32 cellular contexts compared by ENCODE assay signal in genomic region chr19:6484831-6485230, GRCh38. TPM values are rescaled to one million over a fixed set of nuclear protein-coding genes. Genes with fewer than 3 reads are reported as not detected.
DNase-seq lines count a peak whose midpoint lies in the region; ATAC-seq, FAIRE-seq and TF ChIP-seq lines count a peak whose summit lies in the region.
"Had no signal": no experiment of that assay in that cellular context is flagged by ENCODE, and none has a peak within 500 bp of the region (broad histone marks: within the 10 kb centered on the region; RNA-seq: fewer than 3 reads in every experiment).

No MANE protein-coding gene starts in this region.

- no peak overlapping the region for H2AK5ac ChIP-seq in trophoblast cell (ENCODE audit: low read length)

- TF ChIP-seq POLR2A in HepG2 (IDR thresholded peaks at IDR 0.05; ENCODE audit: insufficient read depth in 1 of 2, low read depth in 2 of 2, low read length in 2 of 2) (no peak), right lobe of liver (IDR thresholded peaks at IDR 0.05) (no peak)

- no peak overlapping the region for H3K18ac ChIP-seq in trophoblast cell (ENCODE audit: low read length)

- H3K4me2 ChIP-seq in HepG2 (ENCODE audit: low read depth, low read length) (no peak overlapping the region), PC-9 (no peak overlapping the region), trophoblast cell (ENCODE audit: low read length) (no peak overlapping the region)
- H3K4me2 ChIP-seq: BLaER1 had no signal

- H3F3A ChIP-seq in PC-9 (ENCODE audit: insufficient read depth, low read depth), result peaks cover 5% of the 10 kb centered on the region; the same call in 1 of the 2 replicates

- H2BK12ac ChIP-seq in trophoblast cell (ENCODE audit: low read length), result no peak overlapping the region

- H4K91ac ChIP-seq in trophoblast cell (ENCODE audit: low read depth, low read length), result no peak overlapping the region

- H3K23ac ChIP-seq in trophoblast cell (ENCODE audit: low read length), result no peak overlapping the region

- H3K79me1 ChIP-seq in trophoblast cell (ENCODE audit: low read length), result no peaks in the 10 kb centered on the region

- no peak overlapping the region for H3K4me3 Mint-ChIP-seq in activated T-cell treated with anti-CD3 and anti-CD28 coated beads, Interleukin-2, amount 50 U/mL, for 72 hours
- H3K4me3 Mint-ChIP-seq: CD14-positive monocyte; CD4-positive, alpha-beta memory T cell; CD4-positive, CD25-positive, alpha-beta regulatory T cell; CD8-positive, alpha-beta memory T cell had no signal

- H3K9me3 Mint-ChIP-seq in activated T-cell treated with anti-CD3 and anti-CD28 coated beads, Interleukin-2, amount 50 U/mL, for 72 hours, result no peaks in the 10 kb centered on the region
- H3K9me3 Mint-ChIP-seq: CD4-positive, alpha-beta memory T cell; CD4-positive, CD25-positive, alpha-beta regulatory T cell; CD8-positive, alpha-beta memory T cell had no signal

- no peak overlapping the region for H4K8ac ChIP-seq in trophoblast cell (ENCODE audit: low read depth, low read length)

- TF ChIP-seq EP300 in HepG2 (IDR thresholded peaks at IDR 0.05; ENCODE audit: low read depth in 2 of 2, low read length in 2 of 2) (no peak), HepG2 (CRISPR knock-in tag; IDR thresholded peaks at IDR 0.05; ENCODE audit: borderline replicate concordance) (no peak)

- H3K79me2 ChIP-seq in HepG2 (ENCODE audit: insufficient read depth, low read length) (no peaks in the 10 kb centered on the region), PC-9 (ENCODE audit: low read depth) (no peaks in the 10 kb centered on the region), trophoblast cell (ENCODE audit: control insufficient read depth, insufficient read depth, low read length, poor library complexity) (no peaks in the 10 kb centered on the region)

- TF ChIP-seq RAD21 in HepG2 (CRISPR knock-in tag; IDR thresholded peaks at IDR 0.05), result no peak

- BruUV-seq in HepG2 (replicated peaks; lab: Mats Ljungman, UMichigan), result no TSS peak
- BruUV-seq in PC-9 (replicated peaks; lab: Mats Ljungman, UMichigan), result no TSS peak

- H3K14ac ChIP-seq in trophoblast cell (ENCODE audit: low read length), result no peak overlapping the region

- ATAC-seq in HepG2, result no peak
- ATAC-seq in right lobe of liver, result no peak
- no peak for ATAC-seq in activated T-cell treated with anti-CD3 and anti-CD28 coated beads, Interleukin-2, amount 50 U/mL, for 72 hours (replicated peaks in 1 of 2)
- ATAC-seq: GM12878 had no signal

- H3K36me3 ChIP-seq in HepG2 (replicated peaks in 1 of 2; ENCODE audit: control insufficient read depth in 1 of 2, insufficient read depth in 2 of 2, low read length in 2 of 2) (no peaks in the 10 kb centered on the region), right lobe of liver (no peaks in the 10 kb centered on the region), PC-9 (ENCODE audit: low read depth) (no peaks in the 10 kb centered on the region), trophoblast cell (ENCODE audit: control insufficient read depth in 1 of 2, insufficient read depth in 2 of 2, low read length in 2 of 2) (no peaks in the 10 kb centered on the region), HAP-1 (replicated peaks) (no peaks in the 10 kb centered on the region)
- H3K36me3 ChIP-seq: BE2C, BLaER1 had no signal

- in situ Hi-C loops in HepG2 (cut with HindIII; ENCODE audit: extremely low pct_ligation_motif_present, low pct_unique_long_range_greater_than_20kb) (no loop called here), HAP-1 (cut with MboI; ENCODE audit: low sequenced_read_pairs) (no loop called here)

- H4K20me1 ChIP-seq in HepG2 (ENCODE audit: insufficient read depth, low read length), result no peaks in the 10 kb centered on the region
- no peaks in the 10 kb centered on the region for H4K20me1 ChIP-seq in PC-9 (ENCODE audit: insufficient read depth)
- H4K20me1 ChIP-seq: BLaER1 had no signal

- no peak overlapping the region for H3K27ac ChIP-seq in HepG2 (ENCODE audit: extremely low read length, insufficient read depth, low read length)
- no peak overlapping the region for H3K27ac ChIP-seq in right lobe of liver
- H3K27ac ChIP-seq in PC-9, result peak overlapping the region; percentile 70
- H3K27ac ChIP-seq in trophoblast cell (ENCODE audit: low read depth, low read length), result no peak overlapping the region
- H3K27ac ChIP-seq: BLaER1 had no signal

- FAIRE-seq in HepG2 (lab: Jason Lieb, UNC), result no peak
- FAIRE-seq: A204.1, GM12878, GM12892, GM18507 had no signal

- H3K36me3 Mint-ChIP-seq in activated T-cell treated with anti-CD3 and anti-CD28 coated beads, Interleukin-2, amount 50 U/mL, for 72 hours (ENCODE audit: insufficient read depth in 2 of 2), result peaks cover 3 to 5% of the 10 kb centered on the region in 2 donors

- POLR2A ChIA-PET in HepG2 (lab: Yijun Ruan, JAX), result no interaction called here
- POLR2A ChIA-PET in PC-9 (lab: Charles Lee; ENCODE audit: unreplicated experiment), result no interaction called here

- H4K12ac ChIP-seq in trophoblast cell (ENCODE audit: low read depth, low read length), result no peak overlapping the region

- no peak for TF ChIP-seq CTCF in HepG2 (CRISPR knock-in tag; IDR thresholded peaks at IDR 0.05)
- TF ChIP-seq CTCF in right lobe of liver (IDR thresholded peaks at IDR 0.05), result no peak
- no peak for TF ChIP-seq CTCF in PC-9 (conservative IDR thresholded peaks at IDR 0.05)

- DNase-seq in HepG2 (ENCODE audit: low spot score) (no peak), right lobe of liver (no peak), PC-9 (peak in 1 of 2 experiments; percentile 59), trophoblast cell (peak; percentile 56 to 69), NCI-H526 treated with DMSO at 0.1 percent for 48 hours (lab: John Stamatoyannopoulos, UW) (no peak), HAP-1 (ENCODE audit: low spot score in 2 of 2) (no peak)
- no peak for DNase-seq in activated T-cell treated with anti-CD3 and anti-CD28 coated beads, Interleukin-2, amount 50 U/mL, for 72 hours
- DNase-seq: 8988T; ACHN; BE2C; C1 segment of cervical spinal cord; CD4-positive, alpha-beta memory T cell; CD4-positive, CD25-positive, alpha-beta regulatory T cell; CD8-positive, alpha-beta memory T cell; COR-L47; DMS 273 treated with DMSO at 0.1 percent for 48 hours; DMS153; DMS53; DMS79; DND-41; EL; GDM1 had no signal

- CTCF ChIA-PET in HepG2 (lab: Yijun Ruan, JAX; ENCODE audit: low intra/inter-chr PET ratio, low total read pairs), result interaction anchor here (0.7 kb wide), 1 partner anchor 236 kb away, joined by 5 read pairs; no protein-coding TSS in a partner anchor
- CTCF ChIA-PET in PC-9 (lab: Charles Lee), result no interaction called here

- no peak overlapping the region for H3K27ac Mint-ChIP-seq in activated T-cell treated with anti-CD3 and anti-CD28 coated beads, Interleukin-2, amount 50 U/mL, for 72 hours
- H3K27ac Mint-ChIP-seq: CD14-positive monocyte had no signal

- no peaks in the 10 kb centered on the region for H3K27me3 Mint-ChIP-seq in activated T-cell treated with anti-CD3 and anti-CD28 coated beads, Interleukin-2, amount 50 U/mL, for 72 hours (ENCODE audit: low read depth)
- H3K27me3 Mint-ChIP-seq: CD4-positive, alpha-beta memory T cell; CD4-positive, CD25-positive, alpha-beta regulatory T cell had no signal

- no peak overlapping the region for H3K9ac ChIP-seq in HepG2 (ENCODE audit: insufficient read depth, low read depth, low read length)
- no peak overlapping the region for H3K9ac ChIP-seq in trophoblast cell (ENCODE audit: low read length)
- H3K9ac ChIP-seq: BLaER1 had no signal

- no peak overlapping the region for H2BK5ac ChIP-seq in trophoblast cell (ENCODE audit: low read depth, low read length, poor library complexity)

- H3K4me1 Mint-ChIP-seq in activated T-cell treated with anti-CD3 and anti-CD28 coated beads, Interleukin-2, amount 50 U/mL, for 72 hours (ENCODE audit: low read depth), result peaks cover 30% of the 10 kb centered on the region

- H2AFZ ChIP-seq in HepG2 (ENCODE audit: low read length) (no peak overlapping the region), PC-9 (no peak overlapping the region), trophoblast cell (ENCODE audit: insufficient read depth, low read length, poor library complexity) (no peak overlapping the region)

- intact Hi-C loops in HepG2 (cut with micrococcal nuclease; ENCODE audit: unreplicated experiment) (loop anchor here (10.0 kb wide), 1 partner anchor 380 kb away; no protein-coding TSS in a partner anchor), right lobe of liver (cut with DNase I) (no loop called here), PC-9 (cut with micrococcal nuclease; ENCODE audit: unreplicated experiment) (no loop called here)

- no peaks in the 10 kb centered on the region for H3K9me2 ChIP-seq in PC-9 (ENCODE audit: insufficient read depth)

- WGBS in HepG2 (ENCODE audit: low lambda C conversion rate), result 20% methylated on average over 6 of the region's 7 CpGs
- WGBS in right lobe of liver (ENCODE audit: insufficient coverage, low coverage, low lambda C conversion rate, missing lambda C conversion rate), result 84% methylated on average over 4 of the region's 7 CpGs
- WGBS in trophoblast cell (ENCODE audit: extremely low coverage, insufficient coverage, insufficient read length), result no CpG with 5 or more reads among the region's 7 CpGs

- H3K4me3 ChIP-seq in HepG2 (replicated peaks in 1 of 3; ENCODE audit: insufficient read depth in 1 of 3, low read depth in 2 of 3, low read length in 3 of 3) (no peak overlapping the region), right lobe of liver (no peak overlapping the region), PC-9 (no peak overlapping the region), trophoblast cell (ENCODE audit: low read depth, low read length) (no peak overlapping the region), HAP-1 (no peak overlapping the region)
- H3K4me3 ChIP-seq: BLaER1, GM12878 had no signal

- H3K27me3 ChIP-seq in HepG2 (ENCODE audit: control insufficient read depth in 1 of 2, insufficient read depth in 2 of 2, low read length in 2 of 2) (peaks cover 0 to 5% of the 10 kb centered on the region in 2 experiments; a peak in 1 of 5 replicates), right lobe of liver (no peaks in the 10 kb centered on the region), PC-9 (ENCODE audit: insufficient read depth, low read depth) (no peaks in the 10 kb centered on the region), trophoblast cell (ENCODE audit: insufficient read depth, low read length) (no peaks in the 10 kb centered on the region), HAP-1 (ENCODE audit: low read depth) (no peaks in the 10 kb centered on the region)
- H3K27me3 ChIP-seq: BE2C, BLaER1 had no signal

- no peaks in the 10 kb centered on the region for H3K9me3 ChIP-seq in HepG2 (ENCODE audit: low read length)
- peaks cover 0 to 2% (median 0%) of the 10 kb centered on the region in 4 donors for H3K9me3 ChIP-seq in right lobe of liver
- H3K9me3 ChIP-seq in PC-9 (ENCODE audit: insufficient read depth, low read depth), result no peaks in the 10 kb centered on the region
- H3K9me3 ChIP-seq in trophoblast cell (ENCODE audit: insufficient read depth, low read depth, low read length), result peaks cover 3% of the 10 kb centered on the region
- H3K9me3 ChIP-seq in HAP-1, result no peaks in the 10 kb centered on the region
- H3K9me3 ChIP-seq: BE2C, BLaER1 had no signal

- H2BK120ac ChIP-seq in trophoblast cell (ENCODE audit: insufficient read depth, low read length, poor library complexity), result no peak overlapping the region

- H3K4me1 ChIP-seq in HepG2 (ENCODE audit: insufficient read depth, low read length), result peaks cover 18% of the 10 kb centered on the region
- no peaks in the 10 kb centered on the region for H3K4me1 ChIP-seq in right lobe of liver
- peaks cover 11% of the 10 kb centered on the region; the same call in 1 of the 2 replicates for H3K4me1 ChIP-seq in PC-9 (replicated peaks; ENCODE audit: insufficient read depth)
- no peaks in the 10 kb centered on the region for H3K4me1 ChIP-seq in trophoblast cell (ENCODE audit: control insufficient read depth in 1 of 2, insufficient read depth in 2 of 2, low read length in 2 of 2)
- no peaks in the 10 kb centered on the region for H3K4me1 ChIP-seq in HAP-1
- H3K4me1 ChIP-seq: BE2C had no signal

- H3K4ac ChIP-seq in trophoblast cell (ENCODE audit: low read depth, low read length), result no peak overlapping the region

RNA-seq across cellular contexts. Expression of gene DENND1C, which starts 3.2 kb away (rescaled TPM):
- total RNA-seq in HepG2 (2016; rRNA removed; fragmentation: Illumina TruSeq; extraction: Trizol), result 0.04 TPM in 1 of 2 replicates, not detected in the other
- not detected in 2 replicates for total RNA-seq in HepG2 (2016; cell fraction: cytosol; rRNA removed; fragmentation: Illumina TruSeq; extraction: Trizol; ENCODE audit: low read depth)
- total RNA-seq in HepG2 (2016; cell fraction: insoluble cytoplasmic fraction; rRNA removed; fragmentation: Illumina TruSeq; extraction: Trizol), result 0.15 and 0.17 TPM in 2 replicates
- total RNA-seq in HepG2 (2016; cell fraction: membrane; rRNA removed; fragmentation: Illumina TruSeq; extraction: Trizol), result 0.21 TPM in 1 of 2 replicates, not detected in the other
- total RNA-seq in HepG2 (2016; cell fraction: nucleus; rRNA removed; fragmentation: Illumina TruSeq; extraction: Trizol), result 0.13 TPM in 1 of 2 replicates, not detected in the other
- polyA plus RNA-seq in HepG2 (2011; rRNA removed), result 0.73 and 0.90 TPM in 2 replicates
- polyA plus RNA-seq in HepG2 (2011; cell fraction: cytosol; rRNA removed), result 0.44 and 0.58 TPM in 2 replicates
- polyA plus RNA-seq in HepG2 (2011; cell fraction: nucleus; rRNA removed), result 1.4 and 1.9 TPM in 2 replicates
- polyA plus RNA-seq in HepG2 (2012), result 6.9 and 8.3 TPM in 2 replicates
- polyA plus RNA-seq in HepG2 (2016; cell fraction: cytosol; fragmentation: Illumina TruSeq; extraction: Trizol; ENCODE audit: low read depth), result 0.07 and 0.09 TPM in 2 replicates
- 0.15 and 0.23 TPM in 2 replicates for polyA plus RNA-seq in HepG2 (2016; cell fraction: insoluble cytoplasmic fraction; fragmentation: Illumina TruSeq; extraction: Trizol; ENCODE audit: low read depth)
- 0.22 and 0.23 TPM in 2 replicates for polyA plus RNA-seq in HepG2 (2016; cell fraction: membrane; fragmentation: Illumina TruSeq; extraction: Trizol; ENCODE audit: low read depth)
- 0.51 and 1.3 TPM in 2 replicates for polyA plus RNA-seq in HepG2 (2016; cell fraction: nucleus; fragmentation: Illumina TruSeq; extraction: Trizol; ENCODE audit: insufficient read depth, low read depth)
- polyA minus RNA-seq in HepG2 (2011; rRNA and poly(A)+ RNA removed; ENCODE audit: low replicate concordance), result 0.14 and 0.19 TPM in 2 replicates
- not detected in 2 replicates for polyA minus RNA-seq in HepG2 (2011; cell fraction: cytosol; rRNA and poly(A)+ RNA removed)
- 0.13 and 0.87 TPM in 2 replicates for polyA minus RNA-seq in HepG2 (2011; cell fraction: nucleus; rRNA and poly(A)+ RNA removed)
- 1 to 10 TPM in 5 of 6 experiments, under 1 TPM in 1; 0.90 to 2.7 (median 1.8) TPM for total RNA-seq in right lobe of liver
- not detected in 2 replicates for total RNA-seq in PC-9 (2021)
- polyA plus RNA-seq in trophoblast cell (2013), result 0.06 and 0.08 TPM in 2 replicates
- total RNA-seq in activated T-cell treated with anti-CD3 and anti-CD28 coated beads, Interleukin-2, amount 50 U/mL, for 72 hours, result 100 to 1,000 TPM in 1 of 2 donors, 10 to 100 TPM in 1; 92.1 to 105 TPM
- total RNA-seq: Daoy, G401 had no signal
- polyA plus RNA-seq: AG04450 had no signal

RNA-seq across cellular contexts. Expression of gene TUBB4A, which starts 17.3 kb away (rescaled TPM):
- not detected in 2 replicates for total RNA-seq in HepG2 (2016; rRNA removed; fragmentation: Illumina TruSeq; extraction: Trizol)
- not detected in 2 replicates for total RNA-seq in HepG2 (2016; cell fraction: cytosol; rRNA removed; fragmentation: Illumina TruSeq; extraction: Trizol; ENCODE audit: low read depth)
- total RNA-seq in HepG2 (2016; cell fraction: insoluble cytoplasmic fraction; rRNA removed; fragmentation: Illumina TruSeq; extraction: Trizol), result not detected in 2 replicates
- not detected in 2 replicates for total RNA-seq in HepG2 (2016; cell fraction: membrane; rRNA removed; fragmentation: Illumina TruSeq; extraction: Trizol)
- total RNA-seq in HepG2 (2016; cell fraction: nucleus; rRNA removed; fragmentation: Illumina TruSeq; extraction: Trizol), result not detected in 2 replicates
- 0.21 TPM in 1 of 2 replicates, not detected in the other for polyA plus RNA-seq in HepG2 (2011; rRNA removed)
- polyA plus RNA-seq in HepG2 (2011; cell fraction: cytosol; rRNA removed), result 0.18 TPM in 1 of 2 replicates, not detected in the other
- 0.12 TPM in 1 of 2 replicates, not detected in the other for polyA plus RNA-seq in HepG2 (2011; cell fraction: nucleus; rRNA removed)
- 0.16 and 0.45 TPM in 2 replicates for polyA plus RNA-seq in HepG2 (2012)
- not detected in 2 replicates for polyA plus RNA-seq in HepG2 (2016; cell fraction: cytosol; fragmentation: Illumina TruSeq; extraction: Trizol; ENCODE audit: low read depth)
- not detected in 2 replicates for polyA plus RNA-seq in HepG2 (2016; cell fraction: insoluble cytoplasmic fraction; fragmentation: Illumina TruSeq; extraction: Trizol; ENCODE audit: low read depth)
- polyA plus RNA-seq in HepG2 (2016; cell fraction: membrane; fragmentation: Illumina TruSeq; extraction: Trizol; ENCODE audit: low read depth), result 0.09 TPM in 1 of 2 replicates, not detected in the other
- not detected in 2 replicates for polyA plus RNA-seq in HepG2 (2016; cell fraction: nucleus; fragmentation: Illumina TruSeq; extraction: Trizol; ENCODE audit: insufficient read depth, low read depth)
- 1.1 TPM in 1 of 2 replicates, not detected in the other for polyA minus RNA-seq in HepG2 (2011; rRNA and poly(A)+ RNA removed; ENCODE audit: low replicate concordance)
- polyA minus RNA-seq in HepG2 (2011; cell fraction: cytosol; rRNA and poly(A)+ RNA removed), result not detected in 2 replicates
- polyA minus RNA-seq in HepG2 (2011; cell fraction: nucleus; rRNA and poly(A)+ RNA removed), result 0.26 TPM in 1 of 2 replicates, not detected in the other
- total RNA-seq in right lobe of liver, result 10 to 100 TPM in 2 of 6 experiments, 1 to 10 TPM in 1, under 1 TPM in 3; 0.24 to 19.2 (median 1.4) TPM
- not detected in 2 replicates for total RNA-seq in PC-9 (2021)
- 0.08 TPM in 1 of 2 replicates, not detected in the other for polyA plus RNA-seq in trophoblast cell (2013)
- total RNA-seq in activated T-cell treated with anti-CD3 and anti-CD28 coated beads, Interleukin-2, amount 50 U/mL, for 72 hours, result 10 to 100 TPM in 1 of 2 donors, 1 to 10 TPM in 1; 8.7 to 11.9 TPM
- polyA plus RNA-seq: AG04450, CD14-positive monocyte had no signal

RNA-seq across cellular contexts. Expression of gene CRB3, which starts 20.8 kb away (rescaled TPM):
- total RNA-seq in HepG2 (2016; rRNA removed; fragmentation: Illumina TruSeq; extraction: Trizol) (21.9 and 25.6 TPM in 2 replicates), right lobe of liver (10 to 100 TPM; 20.6 to 56.1 (median 23.0) TPM), PC-9 (2021) (36.4 and 40.6 TPM in 2 replicates)
- 34.9 and 45.5 TPM in 2 replicates for total RNA-seq in HepG2 (2016; cell fraction: cytosol; rRNA removed; fragmentation: Illumina TruSeq; extraction: Trizol; ENCODE audit: low read depth)
- 20.4 and 26.4 TPM in 2 replicates for total RNA-seq in HepG2 (2016; cell fraction: insoluble cytoplasmic fraction; rRNA removed; fragmentation: Illumina TruSeq; extraction: Trizol)
- 39.1 and 47.5 TPM in 2 replicates for total RNA-seq in HepG2 (2016; cell fraction: membrane; rRNA removed; fragmentation: Illumina TruSeq; extraction: Trizol)
- total RNA-seq in HepG2 (2016; cell fraction: nucleus; rRNA removed; fragmentation: Illumina TruSeq; extraction: Trizol), result 16.4 and 16.8 TPM in 2 replicates
- 10.6 and 12.5 TPM in 2 replicates for polyA plus RNA-seq in HepG2 (2011; rRNA removed)
- 13.5 and 23.8 TPM in 2 replicates for polyA plus RNA-seq in HepG2 (2011; cell fraction: cytosol; rRNA removed)
- 15.9 and 16.5 TPM in 2 replicates for polyA plus RNA-seq in HepG2 (2011; cell fraction: nucleus; rRNA removed)
- polyA plus RNA-seq in HepG2 (2012), result 5.0 and 7.1 TPM in 2 replicates
- 39.3 and 47.3 TPM in 2 replicates for polyA plus RNA-seq in HepG2 (2016; cell fraction: cytosol; fragmentation: Illumina TruSeq; extraction: Trizol; ENCODE audit: low read depth)
- polyA plus RNA-seq in HepG2 (2016; cell fraction: insoluble cytoplasmic fraction; fragmentation: Illumina TruSeq; extraction: Trizol; ENCODE audit: low read depth), result 17.8 and 19.5 TPM in 2 replicates
- 32.7 and 32.9 TPM in 2 replicates for polyA plus RNA-seq in HepG2 (2016; cell fraction: membrane; fragmentation: Illumina TruSeq; extraction: Trizol; ENCODE audit: low read depth)
- 21.1 and 24.5 TPM in 2 replicates for polyA plus RNA-seq in HepG2 (2016; cell fraction: nucleus; fragmentation: Illumina TruSeq; extraction: Trizol; ENCODE audit: insufficient read depth, low read depth)
- polyA minus RNA-seq in HepG2 (2011; rRNA and poly(A)+ RNA removed; ENCODE audit: low replicate concordance), result 4.1 and 21.4 TPM in 2 replicates
- polyA minus RNA-seq in HepG2 (2011; cell fraction: cytosol; rRNA and poly(A)+ RNA removed), result 6.7 and 8.7 TPM in 2 replicates
- 3.2 and 4.1 TPM in 2 replicates for polyA minus RNA-seq in HepG2 (2011; cell fraction: nucleus; rRNA and poly(A)+ RNA removed)
- polyA plus RNA-seq in trophoblast cell (2013), result 24.9 and 27.6 TPM in 2 replicates
- 1 to 10 TPM; 3.9 to 5.0 TPM for total RNA-seq in activated T-cell treated with anti-CD3 and anti-CD28 coated beads, Interleukin-2, amount 50 U/mL, for 72 hours
- total RNA-seq: A673, Daoy, G401 had no signal
- polyA plus RNA-seq: AG04450, CD14-positive monocyte had no signal

RNA-seq across cellular contexts. Expression of gene SLC25A23, which starts 25.2 kb away (rescaled TPM):
- total RNA-seq in HepG2 (2016; rRNA removed; fragmentation: Illumina TruSeq; extraction: Trizol) (15.2 and 16.5 TPM in 2 replicates), right lobe of liver (10 to 100 TPM; 23.3 to 50.0 (median 30.0) TPM), PC-9 (2021) (57.5 and 59.5 TPM in 2 replicates)
- 26.3 and 28.9 TPM in 2 replicates for total RNA-seq in HepG2 (2016; cell fraction: cytosol; rRNA removed; fragmentation: Illumina TruSeq; extraction: Trizol; ENCODE audit: low read depth)
- total RNA-seq in HepG2 (2016; cell fraction: insoluble cytoplasmic fraction; rRNA removed; fragmentation: Illumina TruSeq; extraction: Trizol), result 13.3 and 14.6 TPM in 2 replicates
- total RNA-seq in HepG2 (2016; cell fraction: membrane; rRNA removed; fragmentation: Illumina TruSeq; extraction: Trizol), result 50.4 and 52.4 TPM in 2 replicates
- 9.1 and 11.0 TPM in 2 replicates for total RNA-seq in HepG2 (2016; cell fraction: nucleus; rRNA removed; fragmentation: Illumina TruSeq; extraction: Trizol)
- 12.4 and 13.2 TPM in 2 replicates for polyA plus RNA-seq in HepG2 (2011; rRNA removed)
- polyA plus RNA-seq in HepG2 (2011; cell fraction: cytosol; rRNA removed), result 12.8 and 15.5 TPM in 2 replicates
- polyA plus RNA-seq in HepG2 (2011; cell fraction: nucleus; rRNA removed), result 19.1 and 20.9 TPM in 2 replicates
- 19.4 and 21.6 TPM in 2 replicates for polyA plus RNA-seq in HepG2 (2012)
- 47.4 and 51.9 TPM in 2 replicates for polyA plus RNA-seq in HepG2 (2016; cell fraction: cytosol; fragmentation: Illumina TruSeq; extraction: Trizol; ENCODE audit: low read depth)
- 30.3 and 41.9 TPM in 2 replicates for polyA plus RNA-seq in HepG2 (2016; cell fraction: insoluble cytoplasmic fraction; fragmentation: Illumina TruSeq; extraction: Trizol; ENCODE audit: low read depth)
- polyA plus RNA-seq in HepG2 (2016; cell fraction: membrane; fragmentation: Illumina TruSeq; extraction: Trizol; ENCODE audit: low read depth), result 83.9 and 107 TPM in 2 replicates
- 30.2 and 30.9 TPM in 2 replicates for polyA plus RNA-seq in HepG2 (2016; cell fraction: nucleus; fragmentation: Illumina TruSeq; extraction: Trizol; ENCODE audit: insufficient read depth, low read depth)
- 16.3 and 18.2 TPM in 2 replicates for polyA minus RNA-seq in HepG2 (2011; rRNA and poly(A)+ RNA removed; ENCODE audit: low replicate concordance)
- 13.7 and 14.5 TPM in 2 replicates for polyA minus RNA-seq in HepG2 (2011; cell fraction: cytosol; rRNA and poly(A)+ RNA removed)
- polyA minus RNA-seq in HepG2 (2011; cell fraction: nucleus; rRNA and poly(A)+ RNA removed), result 5.0 and 5.5 TPM in 2 replicates
- polyA plus RNA-seq in trophoblast cell (2013), result 33.1 and 33.5 TPM in 2 replicates
- 10 to 100 TPM; 24.6 to 26.3 TPM for total RNA-seq in activated T-cell treated with anti-CD3 and anti-CD28 coated beads, Interleukin-2, amount 50 U/mL, for 72 hours

RNA-seq across cellular contexts. Expression of gene TNFSF9, which starts 46.0 kb away (rescaled TPM):
- total RNA-seq in HepG2 (2016; rRNA removed; fragmentation: Illumina TruSeq; extraction: Trizol) (0.20 and 1.0 TPM in 2 replicates), right lobe of liver (1 to 10 TPM in 1 of 6 experiments, under 1 TPM in 2, not detected in 3; 0.27 to 1.6 (median 0.55) TPM), PC-9 (2021) (8.4 and 11.2 TPM in 2 replicates)
- 0.26 and 0.30 TPM in 2 replicates for total RNA-seq in HepG2 (2016; cell fraction: cytosol; rRNA removed; fragmentation: Illumina TruSeq; extraction: Trizol; ENCODE audit: low read depth)
- total RNA-seq in HepG2 (2016; cell fraction: insoluble cytoplasmic fraction; rRNA removed; fragmentation: Illumina TruSeq; extraction: Trizol), result 0.25 and 0.84 TPM in 2 replicates
- 0.49 and 0.62 TPM in 2 replicates for total RNA-seq in HepG2 (2016; cell fraction: membrane; rRNA removed; fragmentation: Illumina TruSeq; extraction: Trizol)
- total RNA-seq in HepG2 (2016; cell fraction: nucleus; rRNA removed; fragmentation: Illumina TruSeq; extraction: Trizol), result 0.78 and 0.90 TPM in 2 replicates
- polyA plus RNA-seq in HepG2 (2011; rRNA removed), result 1.5 and 1.8 TPM in 2 replicates
- polyA plus RNA-seq in HepG2 (2011; cell fraction: cytosol; rRNA removed), result 1.0 and 1.7 TPM in 2 replicates
- 1.2 and 1.4 TPM in 2 replicates for polyA plus RNA-seq in HepG2 (2011; cell fraction: nucleus; rRNA removed)
- 1.5 and 2.6 TPM in 2 replicates for polyA plus RNA-seq in HepG2 (2012)
- 0.10 and 0.31 TPM in 2 replicates for polyA plus RNA-seq in HepG2 (2016; cell fraction: cytosol; fragmentation: Illumina TruSeq; extraction: Trizol; ENCODE audit: low read depth)
- 0.24 and 0.45 TPM in 2 replicates for polyA plus RNA-seq in HepG2 (2016; cell fraction: insoluble cytoplasmic fraction; fragmentation: Illumina TruSeq; extraction: Trizol; ENCODE audit: low read depth)
- polyA plus RNA-seq in HepG2 (2016; cell fraction: membrane; fragmentation: Illumina TruSeq; extraction: Trizol; ENCODE audit: low read depth), result 0.22 and 0.38 TPM in 2 replicates
- 1.9 and 2.1 TPM in 2 replicates for polyA plus RNA-seq in HepG2 (2016; cell fraction: nucleus; fragmentation: Illumina TruSeq; extraction: Trizol; ENCODE audit: insufficient read depth, low read depth)
- polyA minus RNA-seq in HepG2 (2011; rRNA and poly(A)+ RNA removed; ENCODE audit: low replicate concordance), result 1.4 and 15.3 TPM in 2 replicates
- polyA minus RNA-seq in HepG2 (2011; cell fraction: cytosol; rRNA and poly(A)+ RNA removed), result 0.40 and 1.7 TPM in 2 replicates
- polyA minus RNA-seq in HepG2 (2011; cell fraction: nucleus; rRNA and poly(A)+ RNA removed), result 1.2 and 1.5 TPM in 2 replicates
- polyA plus RNA-seq in trophoblast cell (2013), result 0.70 and 0.87 TPM in 2 replicates
- total RNA-seq in activated T-cell treated with anti-CD3 and anti-CD28 coated beads, Interleukin-2, amount 50 U/mL, for 72 hours, result 1 to 10 TPM; 3.4 to 6.3 TPM

Comparison
In these comparisons a context has a peak if more than half of its experiments do, and no peak if none do; other contexts are left out.
1. DNase-seq: peak in trophoblast cell (2 of 2); none in HepG2 (single experiment), right lobe of liver (0 of 3), NCI-H526 treated with DMSO at 0.1 percent for 48 hours (single experiment), activated T-cell treated with anti-CD3 and anti-CD28 coated beads, Interleukin-2, amount 50 U/mL, for 72 hours (0 of 2) and HAP-1 (0 of 2).
2. RNA of gene DENND1C, which starts 3.2 kb away (total RNA-seq): 92.1 to 105 TPM in activated T-cell treated with anti-CD3 and anti-CD28 coated beads, Interleukin-2, amount 50 U/mL, for 72 hours; 0.90 to 2.7 TPM in right lobe of liver, 0.04 to 0.21 TPM in HepG2 and not detected in PC-9; every median in the first group is over 10 times any median in the second.